Comparison of ENCODE assay signal across 9 cellular contexts in genomic region chr2:206230060-206230890, GRCh38. TPM values are rescaled to one million over a fixed set of nuclear protein-coding genes. Genes with fewer than 3 reads are reported as not detected.
DNase-seq lines count a peak whose midpoint lies in the region; ATAC-seq, FAIRE-seq and TF ChIP-seq lines count a peak whose summit lies in the region.
"Had no signal": no experiment of that assay in that cellular context is flagged by ENCODE, and none has a peak within 500 bp of the region (broad histone marks: within the 10 kb centered on the region; RNA-seq: fewer than 3 reads in every experiment).

No MANE protein-coding gene starts in this region.

- H3K27me3 ChIP-seq in HUES64 (ENCODE audit: insufficient read depth, low read length): no peaks in the 10 kb centered on the region
- no peaks in the 10 kb centered on the region for H3K27me3 ChIP-seq in ectodermal cell (ENCODE audit: control insufficient read depth, insufficient read depth, low read length, poor library complexity, severe bottlenecking)
- peaks cover 9% of the 10 kb centered on the region for H3K27me3 ChIP-seq in smooth muscle cell (ENCODE audit: low read depth)

- 51% methylated on average over 3 of the region's 3 CpGs for WGBS in HUES64
- 36 to 37% methylated on average over 3 of the region's 3 CpGs for WGBS in ectodermal cell, 2 experiments
- WGBS in smooth muscle cell (ENCODE audit: low lambda C conversion rate): 55% methylated on average over 3 of the region's 3 CpGs

- H3K4me1 ChIP-seq in HUES64 (ENCODE audit: insufficient read depth, low read length) (peaks cover 23% of the 10 kb centered on the region), ectodermal cell (ENCODE audit: control insufficient read depth, insufficient read depth, low read length) (peaks cover 19% of the 10 kb centered on the region), smooth muscle cell (ENCODE audit: low read depth) (peaks cover 37% of the 10 kb centered on the region)
- H3K4me1 ChIP-seq: spleen had no signal

- FAIRE-seq in frontal cortex (lab: Jason Lieb, UNC): no peak

- peak; percentile 9 for TF ChIP-seq CTCF in smooth muscle cell (IDR thresholded peaks at IDR 0.05; ENCODE audit: borderline replicate concordance, insufficient read depth, poor library complexity, severe bottlenecking)

- ATAC-seq in HG03039 (IDR thresholded peaks at IDR 0.05; ENCODE audit: unreplicated experiment): no peak

- H3K27ac ChIP-seq in HUES64 (ENCODE audit: low read depth, low read length) (peak overlapping the region; percentile 53), ectodermal cell (ENCODE audit: insufficient read depth, low read depth, low read length, poor library complexity, severe bottlenecking) (peak overlapping the region; percentile 89), smooth muscle cell (ENCODE audit: low read depth) (no peak overlapping the region), substantia nigra (ENCODE audit: low read depth, low read length, poor library complexity, severe bottlenecking) (no peak overlapping the region)
- H3K27ac ChIP-seq: spleen had no signal

- H3K4me2 ChIP-seq in smooth muscle cell: no peak overlapping the region

- H3K36me3 ChIP-seq in HUES64 (ENCODE audit: insufficient read depth, low read length): no peaks in the 10 kb centered on the region
- no peaks in the 10 kb centered on the region for H3K36me3 ChIP-seq in ectodermal cell (ENCODE audit: control insufficient read depth, insufficient read depth, low read length)
- no peaks in the 10 kb centered on the region for H3K36me3 ChIP-seq in smooth muscle cell (ENCODE audit: low read depth)
- H3K36me3 ChIP-seq: spleen had no signal

- H4K20me1 ChIP-seq in smooth muscle cell (ENCODE audit: low read depth): no peaks in the 10 kb centered on the region

- H3K9ac ChIP-seq in HUES64 (ENCODE audit: low read depth, low read length) (no peak overlapping the region), smooth muscle cell (ENCODE audit: low read depth) (no peak overlapping the region)

- H3K9me3 ChIP-seq in HUES64 (ENCODE audit: insufficient read depth, low read depth, low read length) (no peaks in the 10 kb centered on the region), ectodermal cell (ENCODE audit: control insufficient read depth, low read length) (no peaks in the 10 kb centered on the region), smooth muscle cell (replicated peaks; ENCODE audit: low read depth) (no peaks in the 10 kb centered on the region)

- H3K4me3 ChIP-seq in HUES64 (ENCODE audit: low read length) (no peak overlapping the region), ectodermal cell (ENCODE audit: insufficient read depth, low read depth, low read length) (no peak overlapping the region), smooth muscle cell (no peak overlapping the region)
- H3K4me3 ChIP-seq: spleen had no signal

- no peaks in the 10 kb centered on the region for H3F3A ChIP-seq in smooth muscle cell (ENCODE audit: low read depth)

- H2AFZ ChIP-seq in smooth muscle cell (ENCODE audit: low read depth): no peak overlapping the region

- no peaks in the 10 kb centered on the region for H3K79me2 ChIP-seq in smooth muscle cell (ENCODE audit: low read depth)

- DNase-seq in NCI-H526 (lab: John Stamatoyannopoulos, UW) (peak; percentile 30 to 33), smooth muscle cell (lab: John Stamatoyannopoulos, UW; ENCODE audit: unreplicated experiment) (no peak), frontal cortex (ENCODE audit: low spot score in 2 of 2) (no peak), substantia nigra (lab: John Stamatoyannopoulos, UW) (no peak)
- DNase-seq: left cardiac atrium, spleen had no signal

RNA-seq across cellular contexts. Expression of gene ZDBF2, which starts 44.2 kb away (rescaled TPM):
- polyA plus RNA-seq in HUES64 (2013, experiment 1 of 2): 8.6 TPM
- polyA plus RNA-seq in HUES64 (2013, experiment 2 of 2): 9.6 TPM
- polyA plus RNA-seq in ectodermal cell (2013, experiment 1 of 4): 34.3 TPM
- polyA plus RNA-seq in ectodermal cell (2013, experiment 2 of 4): 39.6 TPM
- 31.1 TPM for polyA plus RNA-seq in ectodermal cell (2013, experiment 3 of 4)
- 34.8 TPM for polyA plus RNA-seq in ectodermal cell (2013, experiment 4 of 4)
- total RNA-seq in smooth muscle cell (22.7 and 29.4 TPM in 2 replicates), frontal cortex (31.4 TPM)
- polyA plus RNA-seq in smooth muscle cell: 2.8 TPM in 2 replicates

Comparison
In these comparisons a context has a peak if more than half of its experiments do, and no peak if none do; other contexts are left out.
1. H3K27ac ChIP-seq: peak in HUES64 (single experiment) and ectodermal cell (single experiment); none in smooth muscle cell (single experiment) and substantia nigra (single experiment).
2. DNase-seq: peak in NCI-H526 (2 of 2); none in smooth muscle cell (single experiment), frontal cortex (0 of 2) and substantia nigra (0 of 49).